In the genomic region with DNA sequence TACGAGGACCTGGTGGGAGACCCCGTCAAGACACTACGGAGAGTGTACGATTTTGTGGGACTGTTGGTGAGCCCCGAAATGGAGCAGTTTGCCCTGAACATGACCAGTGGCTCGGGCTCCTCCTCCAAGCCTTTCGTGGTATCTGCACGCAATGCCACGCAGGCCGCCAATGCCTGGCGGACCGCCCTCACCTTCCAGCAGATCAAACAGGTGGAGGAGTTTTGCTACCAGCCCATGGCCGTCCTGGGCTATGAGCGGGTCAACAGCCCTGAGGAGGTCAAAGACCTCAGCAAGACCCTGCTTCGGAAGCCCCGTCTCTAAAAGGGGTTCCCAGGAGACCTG, we compare ENCODE assay signal across 12 cellular contexts. TPM values are rescaled to one million over a fixed set of nuclear protein-coding genes. Genes with fewer than 3 reads are reported as not detected.
DNase-seq lines count a peak whose midpoint lies in the region; ATAC-seq, FAIRE-seq and TF ChIP-seq lines count a peak whose summit lies in the region.
"Had no signal": no experiment of that assay in that cellular context is flagged by ENCODE, and none has a peak within 500 bp of the region (broad histone marks: within the 10 kb centered on the region; RNA-seq: fewer than 3 reads in every experiment).

No MANE protein-coding gene starts in this region.

- POLR2A ChIA-PET in T-cell (lab: Charles Lee), result no interaction called here

- CTCF ChIA-PET in T-cell (lab: Charles Lee), result no interaction called here

- H3K4me2 ChIP-seq in DOHH2 (ENCODE audit: low read length) (peak overlapping the region; percentile 92), neural progenitor cell (no peak overlapping the region)

- H3K27ac ChIP-seq in DOHH2 (ENCODE audit: low read depth, low read length) (no peak overlapping the region), neural progenitor cell (no peak overlapping the region)

- no peaks in the 10 kb centered on the region for H3K9me3 Mint-ChIP-seq in T-cell
- no peaks in the 10 kb centered on the region for H3K9me3 Mint-ChIP-seq in dendritic cell treated with granulocyte-macrophage colony-stimulating factor and Interleukin-4, amounts not matched to agents 40 ng/mL and 50 ng/mL, for 4 days
- no peaks in the 10 kb centered on the region for H3K9me3 Mint-ChIP-seq in neural progenitor cell

- H3F3A ChIP-seq in DOHH2 (ENCODE audit: control insufficient read depth, insufficient read depth), result peaks cover 7% of the 10 kb centered on the region; the same call in 1 of the 2 replicates
- H3F3A ChIP-seq in neural progenitor cell (ENCODE audit: low read depth), result peaks cover 6% of the 10 kb centered on the region

- TF ChIP-seq CTCF in DOHH2 (IDR thresholded peaks at IDR 0.05; ENCODE audit: low read depth, low read length, poor library complexity, severe bottlenecking), result no peak
- no peak for TF ChIP-seq CTCF in neural progenitor cell (IDR thresholded peaks at IDR 0.05)

- intact Hi-C loops in dendritic cell treated with granulocyte-macrophage colony-stimulating factor and Interleukin-4, amounts not matched to agents 40 ng/mL and 50 ng/mL, for 4 days (cut with micrococcal nuclease), result loop anchor here (5.0 to 10.0 kb wide), 3 partner anchors 40 to 550 kb away; no protein-coding TSS in a partner anchor

- FAIRE-seq in RCC 7860 (lab: Jason Lieb, UNC), result no peak
- no peak for FAIRE-seq in GM19239 (lab: Jason Lieb, UNC)
- FAIRE-seq: HTR-8/SVneo had no signal

- H3K79me2 ChIP-seq in DOHH2 (ENCODE audit: control insufficient read depth, low read length) (no peaks in the 10 kb centered on the region), neural progenitor cell (ENCODE audit: low read depth) (no peaks in the 10 kb centered on the region)

- H3K9ac ChIP-seq in neural progenitor cell, result no peak overlapping the region

- H3K4me1 Mint-ChIP-seq in T-cell (peaks cover 47 to 53% (median 52%) of the 10 kb centered on the region in 3 donors), neural progenitor cell (peaks cover 31% of the 10 kb centered on the region)
- peaks cover 50% of the 10 kb centered on the region for H3K4me1 Mint-ChIP-seq in dendritic cell treated with granulocyte-macrophage colony-stimulating factor and Interleukin-4, amounts not matched to agents 40 ng/mL and 50 ng/mL, for 4 days (ENCODE audit: low read depth)

- H4K20me1 ChIP-seq in DOHH2 (ENCODE audit: control insufficient read depth, insufficient read depth, low read depth, low read length), result no peaks in the 10 kb centered on the region; the same call in 1 of the 2 replicates
- H4K20me1 ChIP-seq in neural progenitor cell (ENCODE audit: low read depth), result peaks cover 3% of the 10 kb centered on the region

- ATAC-seq in T-cell (replicated peaks in 1 of 4), result no peak

- H3K9me3 ChIP-seq in DOHH2 (ENCODE audit: control insufficient read depth, insufficient read depth, low read length) (peaks cover 5% of the 10 kb centered on the region; the same call in 1 of the 2 replicates), neural progenitor cell (ENCODE audit: low read depth) (no peaks in the 10 kb centered on the region)
- H3K9me3 ChIP-seq: upper lobe of left lung had no signal

- H3K4me1 ChIP-seq in DOHH2 (ENCODE audit: control insufficient read depth, low read length) (peaks cover 51% of the 10 kb centered on the region), neural progenitor cell (peaks cover 15% of the 10 kb centered on the region)

- H3K4me3 ChIP-seq in DOHH2 (ENCODE audit: low read length) (no peak overlapping the region), neural progenitor cell (no peak overlapping the region)

- H3K4me3 Mint-ChIP-seq in T-cell (peak overlapping the region; percentile 57 to 94 (median 68)), neural progenitor cell (peak overlapping the region; percentile 80)
- H3K4me3 Mint-ChIP-seq in dendritic cell treated with granulocyte-macrophage colony-stimulating factor and Interleukin-4, amounts not matched to agents 40 ng/mL and 50 ng/mL, for 4 days, result no peak overlapping the region

- H3K27me3 Mint-ChIP-seq in T-cell (no peaks in the 10 kb centered on the region), neural progenitor cell (ENCODE audit: insufficient read depth, low read depth) (peaks cover 16% of the 10 kb centered on the region)
- H3K27me3 Mint-ChIP-seq in dendritic cell treated with granulocyte-macrophage colony-stimulating factor and Interleukin-4, amounts not matched to agents 40 ng/mL and 50 ng/mL, for 4 days, result peaks cover 19% of the 10 kb centered on the region

- no peaks in the 10 kb centered on the region for H3K36me3 ChIP-seq in DOHH2 (ENCODE audit: control insufficient read depth, low read length)
- no peaks in the 10 kb centered on the region for H3K36me3 ChIP-seq in neural progenitor cell

- H3K36me3 Mint-ChIP-seq in T-cell (no peaks in the 10 kb centered on the region), neural progenitor cell (peaks cover 7% of the 10 kb centered on the region)
- H3K36me3 Mint-ChIP-seq in dendritic cell treated with granulocyte-macrophage colony-stimulating factor and Interleukin-4, amounts not matched to agents 40 ng/mL and 50 ng/mL, for 4 days (ENCODE audit: low read depth), result peaks cover 15% of the 10 kb centered on the region

- DNase-seq in T-cell (no peak), neural progenitor cell (ENCODE audit: low spot score) (no peak), RCC 7860 (ENCODE audit: low spot score) (no peak), GM19239 (ENCODE audit: insufficient read length, low spot score) (no peak), NCI-H2081 (lab: John Stamatoyannopoulos, UW) (no peak)
- DNase-seq: kidney glomerular epithelial cell; NK-92 treated with Interleukin-12 subunit alpha and Interleukin-12 subunit beta, amount 100 ng/mL, for 24 hours; SHP77 had no signal

- peak overlapping the region in 1 of 2 donors; percentile 28 for H3K27ac Mint-ChIP-seq in T-cell
- H3K27ac Mint-ChIP-seq in dendritic cell treated with granulocyte-macrophage colony-stimulating factor and Interleukin-4, amounts not matched to agents 40 ng/mL and 50 ng/mL, for 4 days, result peak overlapping the region; percentile 17
- H3K27ac Mint-ChIP-seq in neural progenitor cell, result no peak overlapping the region

- peaks cover 32% of the 10 kb centered on the region for H3K27me3 ChIP-seq in DOHH2 (ENCODE audit: control insufficient read depth, low read length)
- H3K27me3 ChIP-seq in neural progenitor cell, result peaks cover 36% of the 10 kb centered on the region

- no peaks in the 10 kb centered on the region for H3K9me2 ChIP-seq in DOHH2 (replicated peaks; ENCODE audit: control insufficient read depth, low read length)

- no peak overlapping the region for H2AFZ ChIP-seq in neural progenitor cell (replicated peaks)

RNA-seq across cellular contexts. Expression of gene CHST2, which starts 2.5 kb away (rescaled TPM):
- total RNA-seq in T-cell (1 to 10 TPM; 1.7 to 5.6 (median 4.4) TPM), neural progenitor cell (ENCODE audit: low replicate concordance) (5.9 and 10.3 TPM in 2 replicates)
